30 cellular contexts compared by ENCODE assay signal in genomic region chr19:58212336-58213074, GRCh38. TPM values are rescaled to one million over a fixed set of nuclear protein-coding genes. Genes with fewer than 3 reads are reported as not detected.
DNase-seq lines count a peak whose midpoint lies in the region; ATAC-seq, FAIRE-seq and TF ChIP-seq lines count a peak whose summit lies in the region.
"Had no signal": no experiment of that assay in that cellular context is flagged by ENCODE, and none has a peak within 500 bp of the region (broad histone marks: within the 10 kb centered on the region; RNA-seq: fewer than 3 reads in every experiment).

No MANE protein-coding gene starts in this region.

- no peak for ATAC-seq in naive thymus-derived CD4-positive, alpha-beta T cell
- no peak for ATAC-seq in pancreas
- ATAC-seq: left cardiac atrium, SK-N-SH treated with all-trans-retinoic acid at 6 μM for 48 hours, T-helper 17 cell had no signal

- POLR2A ChIA-PET in OCI-LY7 (lab: Charles Lee): interaction anchor here (0.6 kb wide), 1 partner anchor 78 kb away, joined by 3 read pairs; no protein-coding TSS in a partner anchor
- POLR2A ChIA-PET in naive thymus-derived CD4-positive, alpha-beta T cell (lab: Charles Lee): no interaction called here

- no peaks in the 10 kb centered on the region for H3K79me2 ChIP-seq in OCI-LY7 (ENCODE audit: insufficient read depth, low read depth, low read length)

- H3K9me3 Mint-ChIP-seq in naive thymus-derived CD4-positive, alpha-beta T cell: peaks cover 12 to 99% (median 83%) of the 10 kb centered on the region in 11 donors

- H3K27me3 ChIP-seq in BLaER1 treated with 17β-estradiol and CSF1 and Interleukin-3, amounts not matched to agents 10 nM and 100 nM: peaks cover 0 to 4% (median 0%) of the 10 kb centered on the region in 11 experiments; a peak in 1 of 22 replicates
- no peaks in the 10 kb centered on the region for H3K27me3 ChIP-seq in duodenal mucosa (ENCODE audit: control insufficient read depth in 1 of 2, insufficient read depth in 2 of 2, low read length in 2 of 2)
- H3K27me3 ChIP-seq in naive thymus-derived CD4-positive, alpha-beta T cell (ENCODE audit: control insufficient read depth in 2 of 2, insufficient read depth in 2 of 2, low read length in 2 of 2): no peaks in the 10 kb centered on the region
- no peaks in the 10 kb centered on the region for H3K27me3 ChIP-seq in pancreas
- H3K27me3 ChIP-seq: adrenal gland, ovary, testis had no signal

- H3K9me3 ChIP-seq in BLaER1 treated with 17β-estradiol and CSF1 and Interleukin-3, amounts not matched to agents 10 nM and 100 nM (replicated peaks in 1 of 11): peaks cover 93 to 100% (median 100%) of the 10 kb centered on the region in 11 experiments
- peaks cover 33% of the 10 kb centered on the region for H3K9me3 ChIP-seq in OCI-LY7 (ENCODE audit: low read length)
- H3K9me3 ChIP-seq in duodenal mucosa (ENCODE audit: control insufficient read depth in 1 of 2, low read length in 2 of 2): peaks cover 94 to 99% of the 10 kb centered on the region in 2 donors
- H3K9me3 ChIP-seq in naive thymus-derived CD4-positive, alpha-beta T cell (ENCODE audit: control insufficient read depth in 2 of 3, low read length in 3 of 3): peaks cover 41 to 100% (median 65%) of the 10 kb centered on the region in 3 experiments
- peaks cover 0 to 66% (median 7%) of the 10 kb centered on the region in 4 donors for H3K9me3 ChIP-seq in pancreas
- H3K9me3 ChIP-seq: testis had no signal

- H3K4me3 Mint-ChIP-seq in naive thymus-derived CD4-positive, alpha-beta T cell: no peak overlapping the region
- H3K4me3 Mint-ChIP-seq: activated CD4-positive, alpha-beta memory T cell treated with anti-CD3 and anti-CD28 coated beads, Interleukin-2, amount 10 ng/mL, durations not matched to agents 7 days and 5 days; activated naive CD4-positive, alpha-beta T cell treated with anti-CD3 and anti-CD28 coated beads for 36 hours; B cell; brain; T-helper 17 cell had no signal

- H3K27ac Mint-ChIP-seq in naive thymus-derived CD4-positive, alpha-beta T cell: no peak overlapping the region
- H3K27ac Mint-ChIP-seq: activated CD4-positive, alpha-beta memory T cell treated with anti-CD3 and anti-CD28 coated beads, Interleukin-2, amount 10 ng/mL, durations not matched to agents 7 days and 5 days; activated naive CD4-positive, alpha-beta T cell treated with anti-CD3 and anti-CD28 coated beads for 36 hours; B cell; brain; T-helper 17 cell had no signal

- intact Hi-C loops in OCI-LY7 (cut with micrococcal nuclease; ENCODE audit: unreplicated experiment): no loop called here
- intact Hi-C loops in naive thymus-derived CD4-positive, alpha-beta T cell (cut with micrococcal nuclease): no loop called here
- intact Hi-C loops in pancreas (cut with DNase I): no loop called here

- peak overlapping the region in 7 of 10 experiments; percentile 19 to 54 (median 30); a peak in 13 of 20 replicates for H3K4me3 ChIP-seq in BLaER1 treated with 17β-estradiol and CSF1 and Interleukin-3, amounts not matched to agents 10 nM and 100 nM
- no peak overlapping the region for H3K4me3 ChIP-seq in OCI-LY7 (ENCODE audit: low read depth, low read length, poor library complexity, severe bottlenecking)
- peak overlapping the region; percentile 38 to 52 for H3K4me3 ChIP-seq in duodenal mucosa (ENCODE audit: low read depth in 1 of 2, low read length in 2 of 2)
- peak overlapping the region; percentile 2 for H3K4me3 ChIP-seq in naive thymus-derived CD4-positive, alpha-beta T cell (ENCODE audit: low read length)
- H3K4me3 ChIP-seq in pancreas: no peak overlapping the region
- H3K4me3 ChIP-seq: adrenal gland, ovary, testis had no signal

- no peak for TF ChIP-seq CTCF in OCI-LY7 (conservative IDR thresholded peaks at IDR 0.05; ENCODE audit: low read length)
- TF ChIP-seq CTCF in pancreas (IDR thresholded peaks at IDR 0.05): no peak

- H3K27ac ChIP-seq in BLaER1 treated with 17β-estradiol and CSF1 and Interleukin-3, amounts not matched to agents 10 nM and 100 nM: no peak overlapping the region
- H3K27ac ChIP-seq in OCI-LY7 (ENCODE audit: low read depth, low read length, poor library complexity, severe bottlenecking) (no peak overlapping the region), duodenal mucosa (ENCODE audit: low read depth, low read length) (no peak overlapping the region), pancreas (no peak overlapping the region)
- H3K27ac ChIP-seq in naive thymus-derived CD4-positive, alpha-beta T cell (ENCODE audit: low read depth, low read length): no peak overlapping the region
- H3K27ac ChIP-seq: adrenal gland, epithelial cell of prostate, ovary, testis had no signal

- H3K27me3 Mint-ChIP-seq in naive thymus-derived CD4-positive, alpha-beta T cell: no peaks in the 10 kb centered on the region
- H3K27me3 Mint-ChIP-seq: activated CD4-positive, alpha-beta memory T cell treated with anti-CD3 and anti-CD28 coated beads, Interleukin-2, amount 10 ng/mL, durations not matched to agents 7 days and 5 days; B cell; T-helper 17 cell had no signal

- CTCF ChIA-PET in OCI-LY7 (lab: Charles Lee; ENCODE audit: unreplicated experiment): no interaction called here
- CTCF ChIA-PET in naive thymus-derived CD4-positive, alpha-beta T cell (lab: Charles Lee): no interaction called here

- no peak overlapping the region for H3K4me2 ChIP-seq in BLaER1 treated with 17β-estradiol and CSF1 and Interleukin-3, amounts not matched to agents 10 nM and 100 nM
- H3K4me2 ChIP-seq in OCI-LY7 (ENCODE audit: low read length): no peak overlapping the region

- no peak overlapping the region for H3K9ac ChIP-seq in BLaER1 treated with 17β-estradiol and CSF1 and Interleukin-3, amounts not matched to agents 10 nM and 100 nM
- H3K9ac ChIP-seq in duodenal mucosa (ENCODE audit: low read depth in 1 of 2, low read length in 2 of 2): no peak overlapping the region

- no peaks in the 10 kb centered on the region for H4K20me1 ChIP-seq in BLaER1 treated with 17β-estradiol and CSF1 and Interleukin-3, amounts not matched to agents 10 nM and 100 nM
- no peaks in the 10 kb centered on the region for H4K20me1 ChIP-seq in OCI-LY7 (ENCODE audit: insufficient read depth, low read length)

- FAIRE-seq in pancreas (lab: Jason Lieb, UNC): no peak
- FAIRE-seq: GM12892, small intestine, TTC549, urothelium cell line had no signal

- TSS peak; percentile 76 for BruUV-seq in OCI-LY7 (replicated peaks; lab: Mats Ljungman, UMichigan)

- no peak overlapping the region for H2AFZ ChIP-seq in OCI-LY7 (ENCODE audit: low read length)

- H3K4me1 Mint-ChIP-seq in naive thymus-derived CD4-positive, alpha-beta T cell: peaks cover 0 to 3% (median 0%) of the 10 kb centered on the region in 7 donors
- H3K4me1 Mint-ChIP-seq: activated CD4-positive, alpha-beta memory T cell treated with anti-CD3 and anti-CD28 coated beads, Interleukin-2, amount 10 ng/mL, durations not matched to agents 7 days and 5 days; B cell; brain; T-helper 17 cell had no signal

- H3K36me3 Mint-ChIP-seq in naive thymus-derived CD4-positive, alpha-beta T cell: peaks cover 45 to 77% (median 69%) of the 10 kb centered on the region in 5 donors

- 97% methylated on average over 17 of the region's 17 CpGs for WGBS in pancreas, 2 donors

- H3K9me2 ChIP-seq in OCI-LY7 (ENCODE audit: insufficient read depth, low read length): no peaks in the 10 kb centered on the region

- peaks cover 68 to 78% (median 75%) of the 10 kb centered on the region in 11 experiments for H3K36me3 ChIP-seq in BLaER1 treated with 17β-estradiol and CSF1 and Interleukin-3, amounts not matched to agents 10 nM and 100 nM
- H3K36me3 ChIP-seq in OCI-LY7 (ENCODE audit: insufficient read depth, low read length) (peaks cover 72% of the 10 kb centered on the region), duodenal mucosa (ENCODE audit: control insufficient read depth in 1 of 2, insufficient read depth in 2 of 2, low read length in 2 of 2) (peaks cover 55 to 62% of the 10 kb centered on the region in 2 donors), pancreas (peaks cover 41 to 62% (median 51%) of the 10 kb centered on the region in 3 donors)
- H3K36me3 ChIP-seq in naive thymus-derived CD4-positive, alpha-beta T cell (ENCODE audit: control insufficient read depth in 2 of 3, insufficient read depth in 3 of 3, low read length in 3 of 3): peaks cover 41 to 57% (median 44%) of the 10 kb centered on the region in 3 experiments

- no peaks in the 10 kb centered on the region for H3K4me1 ChIP-seq in BLaER1 treated with 17β-estradiol and CSF1 and Interleukin-3, amounts not matched to agents 10 nM and 100 nM
- H3K4me1 ChIP-seq in OCI-LY7 (ENCODE audit: insufficient read depth, low read length, poor library complexity, severe bottlenecking) (no peaks in the 10 kb centered on the region), duodenal mucosa (ENCODE audit: control insufficient read depth in 1 of 2, insufficient read depth in 2 of 2, low read length in 2 of 2) (no peaks in the 10 kb centered on the region), pancreas (no peaks in the 10 kb centered on the region)
- H3K4me1 ChIP-seq in naive thymus-derived CD4-positive, alpha-beta T cell (ENCODE audit: control insufficient read depth in 2 of 2, insufficient read depth in 2 of 2, low read length in 2 of 2): no peaks in the 10 kb centered on the region
- H3K4me1 ChIP-seq: adrenal gland, testis had no signal

- DNase-seq in OCI-LY7 (ENCODE audit: low spot score) (no peak), SW 1271 (lab: John Stamatoyannopoulos, UW) (no peak), activated T-cell treated with anti-CD3 and anti-CD28 coated beads for 4 hours (no peak), pancreas (no peak)
- DNase-seq in naive thymus-derived CD4-positive, alpha-beta T cell: no peak
- no peak for DNase-seq in stimulated activated CD4-positive, alpha-beta T cell treated with anti-CD3 and anti-CD28 coated beads, Interleukin-4, amount 100 ng/mL, for 24 hours
- DNase-seq: ACHN; activated CD4-positive, alpha-beta memory T cell treated with anti-CD3 and anti-CD28 coated beads, Interleukin-2, amount 10 ng/mL, durations not matched to agents 7 days and 5 days; activated CD4-positive, alpha-beta T cell treated with anti-CD3 and anti-CD28 coated beads for 1 hour; activated CD8-positive, alpha-beta memory T cell treated with anti-CD3 and anti-CD28 coated beads, Interleukin-2, amount 50 U/mL, for 48 hours; activated naive CD4-positive, alpha-beta T cell treated with anti-CD3 and anti-CD28 coated beads for 36 hours; adrenal gland; hippocampal formation; left cardiac atrium; NCI-H1694 treated with DMSO at 0.1 percent for 48 hours; ovary; retina; small intestine; stimulated activated naive CD4-positive, alpha-beta T cell; T-helper 17 cell; testis had no signal

RNA-seq across cellular contexts. Expression of gene ZNF544, which starts 16.2 kb away (rescaled TPM):
- 34.1 and 38.6 TPM in 2 replicates for total RNA-seq in OCI-LY7 (2014; rRNA removed; shearing (Covaris generic))
- total RNA-seq in OCI-LY7 (2022): 31.0 and 37.3 TPM in 2 replicates
- total RNA-seq in naive thymus-derived CD4-positive, alpha-beta T cell: 10 to 100 TPM; 19.7 to 60.7 (median 42.1) TPM
- polyA plus RNA-seq in naive thymus-derived CD4-positive, alpha-beta T cell: 10 to 100 TPM; 21.6 to 30.8 TPM
- total RNA-seq in pancreas: 10 to 100 TPM in 2 of 6 donors, 1 to 10 TPM in 4; 6.5 to 15.8 (median 7.9) TPM
- 10 to 100 TPM; 11.2 to 13.1 TPM for polyA plus RNA-seq in pancreas

RNA-seq across cellular contexts. Expression of gene ZNF274, which starts 29.6 kb away (rescaled TPM):
- total RNA-seq in OCI-LY7 (2014; rRNA removed; shearing (Covaris generic)): 36.4 and 68.3 TPM in 2 replicates
- total RNA-seq in OCI-LY7 (2022) (36.2 and 42.4 TPM in 2 replicates), pancreas (10 to 100 TPM in 2 of 6 donors, 1 to 10 TPM in 4; 6.4 to 13.0 (median 7.3) TPM)
- total RNA-seq in naive thymus-derived CD4-positive, alpha-beta T cell: 10 to 100 TPM; 20.1 to 91.1 (median 52.7) TPM
- 10 to 100 TPM; 41.7 to 53.9 TPM for polyA plus RNA-seq in naive thymus-derived CD4-positive, alpha-beta T cell
- 10 to 100 TPM in 1 of 2 donors, 1 to 10 TPM in 1; 8.3 to 15.1 TPM for polyA plus RNA-seq in pancreas

Comparison
In these comparisons a context has a peak if more than half of its experiments do, and no peak if none do; other contexts are left out.
1. H3K4me3 ChIP-seq: peak in BLaER1 treated with 17β-estradiol and CSF1 and Interleukin-3, amounts not matched to agents 10 nM and 100 nM (7 of 10), duodenal mucosa (2 of 2) and naive thymus-derived CD4-positive, alpha-beta T cell (single experiment); none in OCI-LY7 (single experiment) and pancreas (0 of 4).